In the genomic region with DNA sequence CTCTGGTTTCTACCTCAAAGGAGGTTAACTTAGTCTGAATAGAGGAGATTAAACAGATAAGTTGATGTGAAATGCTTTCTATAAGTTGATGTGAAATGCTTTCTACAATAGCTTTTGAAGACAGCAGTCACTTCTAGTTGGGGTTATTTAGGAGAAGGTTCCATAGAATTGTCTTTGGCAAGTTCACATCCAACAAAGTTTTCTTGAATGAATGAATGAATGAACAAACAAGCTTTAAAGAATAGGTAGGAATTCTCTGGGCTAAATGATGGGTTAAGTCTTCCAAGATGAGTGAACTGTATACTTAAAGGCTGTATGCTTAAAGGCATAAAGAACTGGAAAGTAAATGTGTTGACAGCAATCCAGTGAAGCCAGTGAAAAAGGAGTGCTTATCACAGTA, we compare ENCODE assay signal across 8 cellular contexts. TPM values are rescaled to one million over a fixed set of nuclear protein-coding genes. Genes with fewer than 3 reads are reported as not detected.
DNase-seq lines count a peak whose midpoint lies in the region; ATAC-seq and TF ChIP-seq lines count a peak whose summit lies in the region.
"Had no signal": no experiment of that assay in that cellular context is flagged by ENCODE, and none has a peak within 500 bp of the region (broad histone marks: within the 10 kb centered on the region; RNA-seq: fewer than 3 reads in every experiment).

No MANE protein-coding gene starts in this region.

- H3K36me3 Mint-ChIP-seq in effector memory CD8-positive, alpha-beta T cell (ENCODE audit: insufficient read depth), result peaks cover 43% of the 10 kb centered on the region
- H3K36me3 Mint-ChIP-seq in osteocyte (ENCODE audit: unreplicated experiment), result peaks cover 19% of the 10 kb centered on the region

- H3K27ac ChIP-seq in OCI-LY7 (ENCODE audit: low read depth, low read length, poor library complexity, severe bottlenecking), result no peak overlapping the region

- no peaks in the 10 kb centered on the region for H3K27me3 Mint-ChIP-seq in effector memory CD8-positive, alpha-beta T cell
- no peaks in the 10 kb centered on the region for H3K27me3 Mint-ChIP-seq in osteocyte (ENCODE audit: unreplicated experiment)

- H3K36me3 ChIP-seq in OCI-LY7 (ENCODE audit: insufficient read depth, low read length), result peaks cover 45% of the 10 kb centered on the region

- H3K79me2 ChIP-seq in OCI-LY7 (ENCODE audit: insufficient read depth, low read depth, low read length), result peaks cover 64% of the 10 kb centered on the region

- CTCF ChIA-PET in OCI-LY7 (lab: Charles Lee; ENCODE audit: unreplicated experiment), result no interaction called here

- no TSS peak for BruUV-seq in OCI-LY7 (replicated peaks; lab: Mats Ljungman, UMichigan)

- H3K9me3 Mint-ChIP-seq in effector memory CD8-positive, alpha-beta T cell, result no peaks in the 10 kb centered on the region
- H3K9me3 Mint-ChIP-seq in osteocyte (ENCODE audit: unreplicated experiment), result no peaks in the 10 kb centered on the region

- peak overlapping the region in 1 of 2 donors; percentile 71 for H3K27ac Mint-ChIP-seq in effector memory CD8-positive, alpha-beta T cell
- no peak overlapping the region for H3K27ac Mint-ChIP-seq in osteocyte (ENCODE audit: unreplicated experiment)

- peaks cover 14% of the 10 kb centered on the region; the same call in 1 of the 2 replicates for H4K20me1 ChIP-seq in OCI-LY7 (ENCODE audit: insufficient read depth, low read length)

- H3K4me3 Mint-ChIP-seq in effector memory CD8-positive, alpha-beta T cell, result peak overlapping the region; percentile 81 to 93
- H3K4me3 Mint-ChIP-seq in osteocyte (ENCODE audit: unreplicated experiment), result peak overlapping the region; percentile 97

- TF ChIP-seq CTCF in GM12865 (IDR thresholded peaks at IDR 0.05; ENCODE audit: insufficient read depth, low read depth, low read length, missing control alignments) (no peak), OCI-LY7 (conservative IDR thresholded peaks at IDR 0.05; ENCODE audit: low read length) (no peak), osteocyte (IDR thresholded peaks at IDR 0.05) (no peak)

- POLR2A ChIA-PET in OCI-LY7 (lab: Charles Lee), result interaction anchor here (0.8 to 2.5 kb wide), 5 partner anchors 14 to 489 kb away, joined by 3 to 14 read pairs (median 6); no protein-coding TSS in a partner anchor

- H3K4me1 ChIP-seq in OCI-LY7 (ENCODE audit: insufficient read depth, low read length, poor library complexity, severe bottlenecking), result peaks cover 25% of the 10 kb centered on the region

- H3K4me3 ChIP-seq in GM12865 (ENCODE audit: low read depth, low read length) (peak overlapping the region; percentile 97), OCI-LY7 (ENCODE audit: low read depth, low read length, poor library complexity, severe bottlenecking) (peak overlapping the region; percentile 92)

- H2AFZ ChIP-seq in OCI-LY7 (ENCODE audit: low read length), result no peak overlapping the region

- no peaks in the 10 kb centered on the region for H3K9me2 ChIP-seq in OCI-LY7 (ENCODE audit: insufficient read depth, low read length)

- no peaks in the 10 kb centered on the region for H3K9me3 ChIP-seq in OCI-LY7 (ENCODE audit: low read length)

- peaks cover 29 to 42% of the 10 kb centered on the region in 2 donors for H3K4me1 Mint-ChIP-seq in effector memory CD8-positive, alpha-beta T cell (ENCODE audit: low read depth in 2 of 2)
- peaks cover 32% of the 10 kb centered on the region for H3K4me1 Mint-ChIP-seq in osteocyte (ENCODE audit: unreplicated experiment)

- ATAC-seq in effector memory CD8-positive, alpha-beta T cell (replicated peaks), result no peak
- no peak for ATAC-seq in HG03565 (IDR thresholded peaks at IDR 0.05; ENCODE audit: unreplicated experiment)

- intact Hi-C loops in OCI-LY7 (cut with micrococcal nuclease; ENCODE audit: unreplicated experiment), result loop anchor here (5.0 kb wide), 2 partner anchors 486 to 646 kb away; a partner anchor contains a TSS

- DNase-seq in GM12865 (ENCODE audit: low read depth) (no peak), OCI-LY7 (ENCODE audit: low spot score) (no peak), osteocyte (ENCODE audit: extremely low spot score, unreplicated experiment) (no peak), amygdala (lab: John Stamatoyannopoulos, UW) (no peak), COR-L47 (lab: John Stamatoyannopoulos, UW) (no peak)
- DNase-seq in effector memory CD8-positive, alpha-beta T cell, result no peak
- DNase-seq: stimulated activated CD4-positive, alpha-beta T cell treated with anti-CD3 and anti-CD28 coated beads, Interleukin-4, amount 100 ng/mL, for 1 hour had no signal

- peak overlapping the region; percentile 79 for H3K4me2 ChIP-seq in OCI-LY7 (ENCODE audit: low read length)

RNA-seq across cellular contexts. Expression of a gene that starts 1.9 kb away (rescaled TPM):
- total RNA-seq in OCI-LY7 (2014; rRNA removed; shearing (Covaris generic)), result 12.9 and 25.9 TPM in 2 replicates
- total RNA-seq in OCI-LY7 (2022) (47.9 and 50.0 TPM in 2 replicates), osteocyte (69.5 and 73.3 TPM in 2 replicates)

RNA-seq across cellular contexts. Expression of a gene that starts 18.5 kb away (rescaled TPM):
- 10.6 and 11.0 TPM in 2 replicates for total RNA-seq in OCI-LY7 (2014; rRNA removed; shearing (Covaris generic))
- total RNA-seq in OCI-LY7 (2022), result 21.9 and 24.0 TPM in 2 replicates
- 22.7 and 24.3 TPM in 2 replicates for total RNA-seq in osteocyte
